In the genomic region with DNA sequence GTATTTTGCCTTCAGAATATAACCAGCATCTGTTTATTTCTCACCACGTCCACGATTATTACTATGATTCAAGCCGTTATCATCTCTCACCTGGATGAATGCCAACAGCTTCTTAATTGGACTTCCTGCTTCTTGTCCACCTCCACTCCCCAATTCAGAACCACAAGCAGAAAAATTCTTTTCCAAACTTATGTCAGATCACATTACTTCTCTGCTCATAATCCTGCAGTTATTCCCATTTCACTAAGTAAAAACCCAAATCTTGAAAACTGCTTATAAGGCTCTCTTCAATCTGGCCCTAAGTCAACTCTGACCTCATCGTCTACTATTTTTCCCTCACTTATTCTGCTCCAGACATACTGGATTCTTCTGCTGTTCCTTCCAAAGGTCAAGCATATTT, we compare ENCODE assay signal across 10 cellular contexts. TPM values are rescaled to one million over a fixed set of nuclear protein-coding genes. Genes with fewer than 3 reads are reported as not detected.
DNase-seq lines count a peak whose midpoint lies in the region; ATAC-seq, FAIRE-seq and TF ChIP-seq lines count a peak whose summit lies in the region.
"Had no signal": no experiment of that assay in that cellular context is flagged by ENCODE, and none has a peak within 500 bp of the region (broad histone marks: within the 10 kb centered on the region; RNA-seq: fewer than 3 reads in every experiment).

No MANE protein-coding gene starts in this region.

- 0 out of 2 replicates have a peak overlapping the region, but pooled peaks have one; percentile 29 for H3K23ac ChIP-seq in IMR-90 (ENCODE audit: low read depth, low read length)

- DNase-seq in AG08395 (ENCODE audit: low spot score) (peak; percentile 14), IMR-90 (peak; percentile 64), breast epithelium (ENCODE audit: low spot score in 2 of 2) (no peak), medulla oblongata (ENCODE audit: extremely low spot score) (peak; percentile 21), frontal cortex (ENCODE audit: low spot score in 2 of 2) (no peak), HEK293T (ENCODE audit: extremely low spot score) (no peak), OCI-M2 (lab: John Stamatoyannopoulos, UW; ENCODE audit: unreplicated experiment) (no peak)
- no peak for DNase-seq in stimulated activated naive CD8-positive, alpha-beta T cell treated with anti-CD3 and anti-CD28 coated beads, Interleukin-15, amount 100 ng/mL, for 72 hours
- DNase-seq: activated naive CD4-positive, alpha-beta T cell treated with anti-CD3 and anti-CD28 coated beads, Interleukin-2, amount 50 U/mL, for 16 hours had no signal

- BruUV-seq in IMR-90 (replicated peaks; lab: Mats Ljungman, UMichigan), result no TSS peak

- H3K4me3 Mint-ChIP-seq in stimulated activated naive CD8-positive, alpha-beta T cell treated with anti-CD3 and anti-CD28 coated beads, Interleukin-15, amount 100 ng/mL, for 72 hours, result no peak overlapping the region

- no peak overlapping the region for H3K56ac ChIP-seq in IMR-90 (ENCODE audit: extremely low read depth, insufficient read depth, low read length)

- H3K27ac Mint-ChIP-seq in stimulated activated naive CD8-positive, alpha-beta T cell treated with anti-CD3 and anti-CD28 coated beads, Interleukin-15, amount 100 ng/mL, for 72 hours, result no peak overlapping the region

- peaks cover 8 to 9% of the 10 kb centered on the region in 2 donors for H3K9me3 Mint-ChIP-seq in stimulated activated naive CD8-positive, alpha-beta T cell treated with anti-CD3 and anti-CD28 coated beads, Interleukin-15, amount 100 ng/mL, for 72 hours

- no peaks in the 10 kb centered on the region for H3K27me3 Mint-ChIP-seq in stimulated activated naive CD8-positive, alpha-beta T cell treated with anti-CD3 and anti-CD28 coated beads, Interleukin-15, amount 100 ng/mL, for 72 hours

- H3K9me1 ChIP-seq in IMR-90 (ENCODE audit: insufficient read depth, low read length), result peaks cover 6% of the 10 kb centered on the region; the same call in 1 of the 2 replicates

- no peak overlapping the region for H2AK9ac ChIP-seq in IMR-90 (replicated peaks; ENCODE audit: low read depth, low read length, poor library complexity)

- TF ChIP-seq POLR2A in IMR-90 (IDR thresholded peaks at IDR 0.05; ENCODE audit: low read depth, low read length) (no peak), breast epithelium (IDR thresholded peaks at IDR 0.05) (no peak)

- no peak overlapping the region for H2BK120ac ChIP-seq in IMR-90 (ENCODE audit: low read depth, low read length)

- no peak overlapping the region for H2AK5ac ChIP-seq in IMR-90 (ENCODE audit: low read depth, low read length)

- no peaks in the 10 kb centered on the region for H3K27me3 ChIP-seq in IMR-90 (ENCODE audit: control insufficient read depth, insufficient read depth, low read length)
- no peaks in the 10 kb centered on the region for H3K27me3 ChIP-seq in breast epithelium

- no peak overlapping the region for H3K14ac ChIP-seq in IMR-90 (replicated peaks; ENCODE audit: low read depth, low read length)

- no peak overlapping the region for H3K9ac ChIP-seq in IMR-90 (ENCODE audit: low read depth, low read length)

- no peak overlapping the region for H4K5ac ChIP-seq in IMR-90 (ENCODE audit: low read depth, low read length)

- CTCF ChIA-PET in IMR-90 (lab: Yijun Ruan, JAX) (interaction anchor here (0.6 to 2.7 kb wide), 9 partner anchors 9 to 1349 kb away, joined by 3 to 14 read pairs (median 3); no protein-coding TSS in a partner anchor), HEK293T (lab: Yijun Ruan, JAX) (interaction anchor here (1.0 to 1.4 kb wide), 2 partner anchors 11 to 24 kb away, joined by 3 to 4 read pairs; no protein-coding TSS in a partner anchor)

- no peak overlapping the region for H3K18ac ChIP-seq in IMR-90 (ENCODE audit: low read depth, low read length)

- no peak overlapping the region for H4K91ac ChIP-seq in IMR-90 (ENCODE audit: insufficient read depth, low read depth, low read length)

- peak overlapping the region; percentile 30; the same call in 1 of the 2 replicates for H3K4me3 ChIP-seq in IMR-90 (ENCODE audit: insufficient read depth, low read depth, low read length)
- peak overlapping the region; percentile 71 to 93 (median 80) for H3K4me3 ChIP-seq in breast epithelium

- intact Hi-C loops in IMR-90 (cut with micrococcal nuclease) (no loop called here), breast epithelium (cut with DNase I; ENCODE audit: low total_unique reads) (loop anchor here (10.0 kb wide), 1 partner anchor 107 kb away; the partner anchor contains the start of gene MTERF2)

- H3K27ac ChIP-seq in IMR-90 (ENCODE audit: insufficient read depth, low read length) (no peak overlapping the region; the same call in 1 of the 2 replicates), breast epithelium (peak overlapping the region; percentile 96 to 99)
- H3K27ac ChIP-seq: neutrophil had no signal

- no peak overlapping the region for H4K8ac ChIP-seq in IMR-90 (ENCODE audit: low read depth in 2 of 2, low read length in 2 of 2)

- in situ Hi-C loops in IMR-90 (cut with MboI; ENCODE audit: low sequenced_read_pairs), result no loop called here

- POLR2A ChIA-PET in IMR-90 (lab: Charles Lee; ENCODE audit: unreplicated experiment), result no interaction called here
- POLR2A ChIA-PET in HEK293T (lab: Yijun Ruan, JAX), result no interaction called here

- H2BK15ac ChIP-seq in IMR-90 (ENCODE audit: low read depth, low read length), result no peak overlapping the region

- H3K4me2 ChIP-seq in IMR-90 (ENCODE audit: low read depth, low read length), result peak overlapping the region; percentile 97

- WGBS in IMR-90 (ENCODE audit: extremely low coverage in 2 of 2, insufficient read length in 1 of 2), 2 experiments, result 5% methylated on average over 4 of the region's 4 CpGs; no CpG with 5 or more reads in 1 of the 2 experiments

- dilution Hi-C loops in IMR-90 (cut with HindIII; ENCODE audit: low sequenced_read_pairs, unreplicated experiment), result no loop called here

- H3K4me1 Mint-ChIP-seq in stimulated activated naive CD8-positive, alpha-beta T cell treated with anti-CD3 and anti-CD28 coated beads, Interleukin-15, amount 100 ng/mL, for 72 hours, result peaks cover 26% of the 10 kb centered on the region

- H3K9me3 ChIP-seq in IMR-90 (ENCODE audit: control insufficient read depth, insufficient read depth, low read length) (no peaks in the 10 kb centered on the region), breast epithelium (no peaks in the 10 kb centered on the region)
- H3K9me3 ChIP-seq: neutrophil had no signal

- peak overlapping the region; percentile 14 for H2BK5ac ChIP-seq in IMR-90 (ENCODE audit: low read depth, low read length, poor library complexity, severe bottlenecking)

- no peak for FAIRE-seq in frontal cortex (lab: Jason Lieb, UNC)

- H3K36me3 ChIP-seq in IMR-90 (ENCODE audit: control insufficient read depth, insufficient read depth, low read length), result no peaks in the 10 kb centered on the region
- no peaks in the 10 kb centered on the region for H3K36me3 ChIP-seq in breast epithelium
- H3K36me3 ChIP-seq: neutrophil had no signal

- H3K4me1 ChIP-seq in IMR-90 (ENCODE audit: control insufficient read depth, insufficient read depth, low read length) (no peaks in the 10 kb centered on the region; the same call in 1 of the 2 replicates), breast epithelium (no peaks in the 10 kb centered on the region)

- no peak overlapping the region for H2AFZ ChIP-seq in IMR-90 (replicated peaks; ENCODE audit: low read length, poor library complexity)

- H3K4ac ChIP-seq in IMR-90 (ENCODE audit: low read depth, low read length), result peak overlapping the region; percentile 62; the same call in 1 of the 2 replicates

- no peak for TF ChIP-seq RAD21 in IMR-90 (IDR thresholded peaks at IDR 0.05; ENCODE audit: low read length)

- no peak for ATAC-seq in IMR-90 (ENCODE audit: low read depth)
- no peak for ATAC-seq in stimulated activated naive CD8-positive, alpha-beta T cell treated with anti-CD3 and anti-CD28 coated beads, Interleukin-15, amount 100 ng/mL, for 72 hours

- H3K79me1 ChIP-seq in IMR-90 (ENCODE audit: low read depth in 1 of 2, low read length in 2 of 2), result peaks cover 7 to 39% of the 10 kb centered on the region in 2 experiments; a peak in 3 of 4 replicates

- H4K20me1 ChIP-seq in IMR-90 (ENCODE audit: insufficient read depth, low read length), result peaks cover 19% of the 10 kb centered on the region

- no peak overlapping the region for H2BK20ac ChIP-seq in IMR-90 (ENCODE audit: low read depth, low read length)

- TF ChIP-seq CTCF in IMR-90 (conservative IDR thresholded peaks at IDR 0.05; ENCODE audit: low read depth, low read length) (no peak), breast epithelium (IDR thresholded peaks at IDR 0.05) (no peak)

TF ChIP-seq in IMR-90, 13 proteins besides CTCF, POLR2A, EP300 and RAD21:
- TF ChIP-seq NFE2L2 (IDR thresholded peaks at IDR 0.05; ENCODE audit: low read depth, low read length) (no peak), MAFK (IDR thresholded peaks at IDR 0.05; ENCODE audit: low read depth, low read length) (0 out of 2 replicates have a peak, but pooled peaks have one; percentile 1), MXI1 (IDR thresholded peaks at IDR 0.05; ENCODE audit: borderline replicate concordance, low read depth, low read length) (no peak)

TF ChIP-seq in HEK293T, 16 proteins besides CTCF, POLR2A, EP300 and RAD21:
- TF ChIP-seq HDGF (IDR thresholded peaks at IDR 0.05; ENCODE audit: borderline replicate concordance) (no peak), L3MBTL2 (conservative IDR thresholded peaks at IDR 0.05) (no peak), TARDBP (IDR thresholded peaks at IDR 0.05) (no peak), CTBP1 (IDR thresholded peaks at IDR 0.05; ENCODE audit: borderline replicate concordance) (no peak)
TF ChIP-seq in HEK293T: peak in this region for 0.

RNA-seq across cellular contexts. Expression of gene CRY1, which starts 2.0 kb away (rescaled TPM):
- total RNA-seq in IMR-90 (2012; rRNA removed) (5.9 and 9.7 TPM in 2 replicates), breast epithelium (10 to 100 TPM; 24.0 to 81.5 (median 47.5) TPM), frontal cortex (41.2 TPM)
- polyA plus RNA-seq in IMR-90 (2012; rRNA removed), result 7.8 and 9.9 TPM in 2 replicates
- polyA plus RNA-seq in IMR-90 (2012; cell fraction: cytosol; rRNA removed), result 4.3 and 5.4 TPM in 2 replicates
- polyA plus RNA-seq in IMR-90 (2012; cell fraction: nucleus; rRNA removed; ENCODE audit: low replicate concordance), result 9.8 and 14.5 TPM in 2 replicates

Comparison
In these comparisons a context has a peak if more than half of its experiments do, and no peak if none do; other contexts are left out.
1. DNase-seq: peak in AG08395 (single experiment), IMR-90 (single experiment) and medulla oblongata (single experiment); none in breast epithelium (0 of 2), stimulated activated naive CD8-positive, alpha-beta T cell treated with anti-CD3 and anti-CD28 coated beads, Interleukin-15, amount 100 ng/mL, for 72 hours (0 of 2), frontal cortex (0 of 2), HEK293T (single experiment) and OCI-M2 (single experiment).